In genomic region chr9:129400001-129400970, GRCh38 we compare ENCODE assay signal across 23 cellular contexts.
A peak's percentile ranks its signal among the peaks of the same experiment; 100 is the strongest.
DNase-seq lines count a peak whose midpoint lies in the region; ATAC-seq, FAIRE-seq and TF ChIP-seq lines count a peak whose summit lies in the region.
"Had no signal": no experiment of that assay in that cellular context is flagged by ENCODE, and none has a peak within 500 bp of the region (broad histone marks: within the 10 kb centered on the region; RNA-seq: fewer than 3 reads in every experiment).

No MANE protein-coding gene starts in this region.

- intact Hi-C loops in Right ventricle myocardium superior (cut with DNase I) (no loop called here), cardiac septum (cut with DNase I) (no loop called here), left ventricle myocardium inferior (cut with micrococcal nuclease) (no loop called here), aorta (cut with DNase I) (no loop called here)

- H2AFZ ChIP-seq in neuronal stem cell (ENCODE audit: low read length), result peak overlapping the region; percentile 78
- H2AFZ ChIP-seq: hepatocyte, PC-9 had no signal

- ATAC-seq in Right ventricle myocardium superior (ENCODE audit: poor library complexity) (no peak), aorta (ENCODE audit: low FRiP score) (no peak), GM18520 (IDR thresholded peaks at IDR 0.05; ENCODE audit: unreplicated experiment) (no peak)
- ATAC-seq in activated T-cell treated with anti-CD3 and anti-CD28 coated beads, Interleukin-2, amount 50 U/mL, for 72 hours (replicated peaks in 1 of 2), result no peak
- ATAC-seq: GM12878, mucosa of descending colon had no signal

- H3K14ac ChIP-seq in neuronal stem cell (ENCODE audit: low read length), result peak overlapping the region; percentile 74

- H3K4ac ChIP-seq in neuronal stem cell (ENCODE audit: low read length), result no peak overlapping the region

- FAIRE-seq in small intestine (lab: Jason Lieb, UNC), result no peak
- FAIRE-seq: GM12878 had no signal

- H2AK5ac ChIP-seq in neuronal stem cell (ENCODE audit: low read depth, low read length), result peak overlapping the region; percentile 95

- H3K79me1 ChIP-seq in neuronal stem cell (ENCODE audit: low read depth, low read length), result no peaks in the 10 kb centered on the region

- H3K4me3 ChIP-seq in left ventricle myocardium inferior (no peak overlapping the region), neuronal stem cell (ENCODE audit: low read length in 2 of 2) (no peak overlapping the region), aorta (ENCODE audit: low read length in 2 of 2) (no peak overlapping the region), small intestine (ENCODE audit: low read depth in 1 of 2, low read length in 2 of 2) (no peak overlapping the region)
- H3K4me3 ChIP-seq: GM12878, hepatocyte, mucosa of descending colon, PC-9 had no signal

- H2BK120ac ChIP-seq in neuronal stem cell (ENCODE audit: low read depth, low read length), result peak overlapping the region; percentile 75

- no peak overlapping the region for H4K91ac ChIP-seq in neuronal stem cell (ENCODE audit: low read depth, low read length, poor library complexity)

- no CpG with 5 or more reads among the region's 44 CpGs for WGBS in neuronal stem cell (ENCODE audit: extremely low coverage in 2 of 2, insufficient read length in 2 of 2, insufficient replicate concordance in 1 of 2), 2 donors
- 79 to 89% methylated on average over 43 to 44 of the region's 44 CpGs for WGBS in aorta, 2 donors
- 87 to 92% (median 90%) methylated on average over 40 to 44 of the region's 44 CpGs for WGBS in small intestine, 3 donors

- H3K9me3 ChIP-seq in left ventricle myocardium inferior (replicated peaks) (no peaks in the 10 kb centered on the region), neuronal stem cell (replicated peaks in 1 of 2; ENCODE audit: control insufficient read depth in 2 of 2, insufficient read depth in 1 of 2, low read depth in 1 of 2, low read length in 2 of 2) (no peaks in the 10 kb centered on the region), aorta (ENCODE audit: control insufficient read depth, low read length) (no peaks in the 10 kb centered on the region), small intestine (ENCODE audit: control insufficient read depth, low read depth) (no peaks in the 10 kb centered on the region)
- H3K9me3 ChIP-seq: mucosa of descending colon had no signal

- no peaks in the 10 kb centered on the region for H3K27me3 Mint-ChIP-seq in activated T-cell treated with anti-CD3 and anti-CD28 coated beads, Interleukin-2, amount 50 U/mL, for 72 hours (ENCODE audit: low read depth)

- H3K27ac Mint-ChIP-seq in activated T-cell treated with anti-CD3 and anti-CD28 coated beads, Interleukin-2, amount 50 U/mL, for 72 hours, result no peak overlapping the region
- H3K27ac Mint-ChIP-seq: HFFc6 had no signal

- DNase-seq in Right ventricle myocardium superior (peak; percentile 38), cardiac septum (ENCODE audit: low spot score) (no peak), left ventricle myocardium inferior (peak; percentile 13), neuronal stem cell (ENCODE audit: low spot score) (no peak), aorta (peak; percentile 41 to 76), small intestine (no peak)
- no peak for DNase-seq in activated T-cell treated with anti-CD3 and anti-CD28 coated beads, Interleukin-2, amount 50 U/mL, for 72 hours
- DNase-seq: activated CD4-positive, CD25-positive, alpha-beta regulatory T cell treated with anti-CD3 and anti-CD28 coated beads, Interleukin-2, amount 50 U/mL, for 72 hours; activated gamma-delta T cell; amygdala; GDM1; HFFc6; NCI-H1417; NCI-H2171 treated with DMSO at 0.1 percent for 48 hours; occipital lobe; PC-9; stimulated activated CD4-positive, alpha-beta T cell treated with anti-CD3 and anti-CD28 coated beads, Interleukin-4, amount 100 ng/mL, for 1 hour; T1000 had no signal

- H3K4me1 ChIP-seq in left ventricle myocardium inferior, result peaks cover 32% of the 10 kb centered on the region
- peaks cover 33 to 54% of the 10 kb centered on the region in 2 donors for H3K4me1 ChIP-seq in neuronal stem cell (ENCODE audit: control insufficient read depth in 2 of 2, insufficient read depth in 1 of 2, low read depth in 1 of 2, low read length in 2 of 2)
- H3K4me1 ChIP-seq in aorta (ENCODE audit: control insufficient read depth in 1 of 2, insufficient read depth in 2 of 2, low read length in 2 of 2), result no peaks in the 10 kb centered on the region
- no peaks in the 10 kb centered on the region for H3K4me1 ChIP-seq in small intestine (ENCODE audit: control insufficient read depth in 2 of 2, insufficient read depth in 1 of 2, low read depth in 1 of 2, low read length in 1 of 2)

- H2BK15ac ChIP-seq in neuronal stem cell (ENCODE audit: low read length), result peak overlapping the region; percentile 87

- no peak overlapping the region for H3K4me2 ChIP-seq in neuronal stem cell (ENCODE audit: insufficient read depth, low read length, poor library complexity, severe bottlenecking)
- H3K4me2 ChIP-seq: hepatocyte, PC-9 had no signal

- H3K4me1 Mint-ChIP-seq in activated T-cell treated with anti-CD3 and anti-CD28 coated beads, Interleukin-2, amount 50 U/mL, for 72 hours (ENCODE audit: low read depth), result no peaks in the 10 kb centered on the region

- no peak overlapping the region for H4K8ac ChIP-seq in neuronal stem cell (ENCODE audit: low read depth, low read length)

- H2BK12ac ChIP-seq in neuronal stem cell (ENCODE audit: low read length), result peak overlapping the region; percentile 8

- H3K4me3 Mint-ChIP-seq in activated T-cell treated with anti-CD3 and anti-CD28 coated beads, Interleukin-2, amount 50 U/mL, for 72 hours, result no peak overlapping the region
- H3K4me3 Mint-ChIP-seq: HFFc6 had no signal

- no peaks in the 10 kb centered on the region for H3K36me3 ChIP-seq in left ventricle myocardium inferior
- H3K36me3 ChIP-seq in neuronal stem cell (replicated peaks in 1 of 2; ENCODE audit: control insufficient read depth in 2 of 2, insufficient read depth in 2 of 2, low read length in 2 of 2), result no peaks in the 10 kb centered on the region
- H3K36me3 ChIP-seq in aorta (ENCODE audit: control insufficient read depth in 1 of 2, insufficient read depth in 2 of 2, low read length in 1 of 2), result no peaks in the 10 kb centered on the region
- no peaks in the 10 kb centered on the region for H3K36me3 ChIP-seq in small intestine (ENCODE audit: control insufficient read depth in 2 of 2, insufficient read depth in 2 of 2, low read length in 2 of 2)

- H3K27me3 ChIP-seq in left ventricle myocardium inferior (ENCODE audit: low read depth), result no peaks in the 10 kb centered on the region
- no peaks in the 10 kb centered on the region for H3K27me3 ChIP-seq in neuronal stem cell (ENCODE audit: control insufficient read depth in 3 of 3, insufficient read depth in 3 of 3, low read depth in 1 of 3, low read length in 3 of 3)
- no peaks in the 10 kb centered on the region for H3K27me3 ChIP-seq in aorta (ENCODE audit: control insufficient read depth in 1 of 2, insufficient read depth in 2 of 2, low read length in 1 of 2)
- no peaks in the 10 kb centered on the region for H3K27me3 ChIP-seq in small intestine (ENCODE audit: control insufficient read depth in 2 of 2, insufficient read depth in 2 of 2, low read length in 2 of 2)
- H3K27me3 ChIP-seq: hepatocyte had no signal

- H3K18ac ChIP-seq in neuronal stem cell (ENCODE audit: low read length), result peak overlapping the region; percentile 90

- no peaks in the 10 kb centered on the region for H3K36me3 Mint-ChIP-seq in activated T-cell treated with anti-CD3 and anti-CD28 coated beads, Interleukin-2, amount 50 U/mL, for 72 hours (ENCODE audit: insufficient read depth in 2 of 2)

- no peaks in the 10 kb centered on the region for H3K9me3 Mint-ChIP-seq in activated T-cell treated with anti-CD3 and anti-CD28 coated beads, Interleukin-2, amount 50 U/mL, for 72 hours
- H3K9me3 Mint-ChIP-seq: HFFc6 had no signal

- H3K9ac ChIP-seq in neuronal stem cell (ENCODE audit: low read depth, low read length, poor library complexity), result peak overlapping the region; percentile 0

- H3K23ac ChIP-seq in neuronal stem cell (ENCODE audit: low read depth, low read length, poor library complexity), result peak overlapping the region; percentile 60

- H3K27ac ChIP-seq in left ventricle myocardium inferior (replicated peaks) (peak overlapping the region; percentile 64), neuronal stem cell (replicated peaks; ENCODE audit: low read length) (no peak overlapping the region), aorta (ENCODE audit: low read depth in 1 of 2, low read length in 2 of 2) (no peak overlapping the region), small intestine (ENCODE audit: low read depth in 1 of 2, low read length in 1 of 2) (no peak overlapping the region)
- H3K27ac ChIP-seq: C4-2B, hepatocyte, PC-9 had no signal

- TF ChIP-seq CTCF in left ventricle myocardium inferior (IDR thresholded peaks at IDR 0.05; ENCODE audit: borderline replicate concordance), result no peak

- H2BK5ac ChIP-seq in neuronal stem cell (ENCODE audit: low read length), result peak overlapping the region; percentile 58

Comparison
In these comparisons a context has a peak if more than half of its experiments do, and no peak if none do; other contexts are left out.
1. DNase-seq: peak in Right ventricle myocardium superior (single experiment), left ventricle myocardium inferior (single experiment) and aorta (2 of 2); none in cardiac septum (single experiment), neuronal stem cell (single experiment), activated T-cell treated with anti-CD3 and anti-CD28 coated beads, Interleukin-2, amount 50 U/mL, for 72 hours (0 of 2) and small intestine (single experiment).